ENCODE assay signal across 8 cellular contexts in the genomic region with DNA sequence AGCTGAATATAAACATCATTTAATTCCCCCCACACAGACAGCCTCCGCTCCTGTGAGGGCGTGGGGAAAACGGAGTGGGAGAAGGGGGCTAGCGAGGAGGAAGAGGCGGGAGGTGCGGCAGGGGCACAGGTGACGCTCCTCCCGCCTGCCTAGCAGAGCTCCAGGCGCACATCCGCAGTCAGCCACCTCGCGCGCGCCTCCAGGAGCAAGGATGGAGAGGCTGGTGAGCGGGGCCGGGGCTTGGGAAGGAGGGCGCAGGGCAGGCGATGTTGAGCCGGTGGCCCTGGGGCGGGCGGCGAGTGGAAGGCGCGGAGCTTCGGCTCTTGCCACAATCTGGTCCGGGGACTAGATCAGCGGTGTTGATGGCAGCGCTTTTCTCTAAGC. TPM values are rescaled to one million over a fixed set of nuclear protein-coding genes. Genes with fewer than 3 reads are reported as not detected.
DNase-seq lines count a peak whose midpoint lies in the region; ATAC-seq, FAIRE-seq and TF ChIP-seq lines count a peak whose summit lies in the region.

A gene with protein sequence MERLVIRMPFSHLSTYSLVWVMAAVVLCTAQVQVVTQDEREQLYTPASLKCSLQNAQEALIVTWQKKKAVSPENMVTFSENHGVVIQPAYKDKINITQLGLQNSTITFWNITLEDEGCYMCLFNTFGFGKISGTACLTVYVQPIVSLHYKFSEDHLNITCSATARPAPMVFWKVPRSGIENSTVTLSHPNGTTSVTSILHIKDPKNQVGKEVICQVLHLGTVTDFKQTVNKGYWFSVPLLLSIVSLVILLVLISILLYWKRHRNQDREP (plus strand): TSS at position 155 of the 384 bp plus-strand sequence. CDS start 57 bp downstream, at position 212.

- no peak for TF ChIP-seq CTCF in A549 (IDR thresholded peaks at IDR 0.05)
- no peak for TF ChIP-seq CTCF in activated B cell treated with CpG ODN at 0.5 μM for 24 hours (IDR thresholded peaks at IDR 0.05)
- TF ChIP-seq CTCF in kidney (IDR thresholded peaks at IDR 0.05; ENCODE audit: borderline replicate concordance, extremely low read depth, insufficient read depth): no peak

- no peaks in the 10 kb centered on the region for H3K27me3 Mint-ChIP-seq in activated B cell treated with CpG ODN at 0.5 μM for 24 hours

- TF ChIP-seq POLR2A in A549 (IDR thresholded peaks at IDR 0.05; ENCODE audit: low read length) (no peak), GM19099 (IDR thresholded peaks at IDR 0.05; ENCODE audit: extremely low read depth, insufficient read length, low read depth) (peak; percentile 64)

- no peaks in the 10 kb centered on the region; the same call in 2 of the 3 replicates for H3K9me3 ChIP-seq in A549
- H3K9me3 ChIP-seq in kidney (ENCODE audit: control insufficient read depth in 1 of 2, low read length in 2 of 2): no peaks in the 10 kb centered on the region

- no peak within 1 kb of the TSS for H3K27ac ChIP-seq in A549
- H3K27ac ChIP-seq in caudate nucleus (ENCODE audit: low read depth, low read length): peak within 1 kb of the TSS; percentile 94
- peak within 1 kb of the TSS; percentile 55 to 67 for H3K27ac ChIP-seq in kidney (ENCODE audit: low read depth in 2 of 2, low read length in 2 of 2)

- ATAC-seq in A549 (peak; percentile 63 to 83; a peak in 4 of 6 replicates), activated B cell treated with CpG ODN at 0.5 μM for 24 hours (ENCODE audit: low read depth) (peak; percentile 77)

- in situ Hi-C loops in KBM-7 (cut with MboI; ENCODE audit: low pct_unique_long_range_greater_than_20kb, low sequenced_read_pairs): loop anchor here (25.0 kb wide), 1 partner anchor 179 kb away; no protein-coding TSS in a partner anchor

- CTCF ChIA-PET in A549 (lab: Yijun Ruan, JAX) (interaction anchor here (0.7 to 1.3 kb wide), 4 partner anchors 20 to 307 kb away, joined by 3 to 4 read pairs (median 3); a partner anchor contains a TSS), activated B cell treated with CpG ODN at 0.5 μM for 24 hours (lab: Charles Lee) (interaction anchor here (0.6 to 3.7 kb wide), 12 partner anchors 9 to 221 kb away, joined by 3 to 15 read pairs (median 6); a partner anchor contains a TSS)

- peak within 1 kb of the TSS; percentile 94 for H3K27ac Mint-ChIP-seq in activated B cell treated with CpG ODN at 0.5 μM for 24 hours

- TF ChIP-seq EP300 in A549 (IDR thresholded peaks at IDR 0.05): no peak

- DNase-seq in A549 (ENCODE audit: low read depth in 1 of 2, low spot score in 1 of 2): no peak
- peak; percentile 28 for DNase-seq in KBM-7
- peak; percentile 45 for DNase-seq in activated B cell treated with CpG ODN at 0.5 μM for 24 hours
- peak in 56 of 61 donors; percentile 6 to 87 (median 69) for DNase-seq in caudate nucleus (lab: John Stamatoyannopoulos, UW)
- DNase-seq in kidney: peak; percentile 86
- peak in 3 of 4 experiments; percentile 12 to 58 (median 40) for DNase-seq in stimulated activated CD4-positive, alpha-beta T cell treated with anti-CD3 and anti-CD28 coated beads, Interleukin-1b, Interleukin-23, amount 100 ng/mL, for 24 hours (ENCODE audit: low read depth in 4 of 4, low spot score in 1 of 4)
- no peak for DNase-seq in NCI-H446 (lab: John Stamatoyannopoulos, UW)

- POLR2A ChIA-PET in A549 (lab: Yijun Ruan, JAX) (no interaction called here), activated B cell treated with CpG ODN at 0.5 μM for 24 hours (lab: Charles Lee) (interaction anchor here (0.6 to 5.5 kb wide), 30 partner anchors 9 to 686 kb away, joined by 3 to 137 read pairs (median 4); a partner anchor contains a TSS)

- peak within 1 kb of the TSS; percentile 83 for H3K4me2 ChIP-seq in A549

- H3K4me1 Mint-ChIP-seq in activated B cell treated with CpG ODN at 0.5 μM for 24 hours: peaks cover 59% of the 10 kb centered on the region

- H3K9ac ChIP-seq in kidney (ENCODE audit: low read length in 2 of 2): peak within 1 kb of the TSS; percentile 29 to 55

- peaks cover 28% of the 10 kb centered on the region for H3K36me3 Mint-ChIP-seq in activated B cell treated with CpG ODN at 0.5 μM for 24 hours (ENCODE audit: low read depth)

- WGBS in A549 (ENCODE audit: missing lambda C conversion rate): 17% methylated on average over 23 of the region's 28 CpGs

- intact Hi-C loops in activated B cell treated with CpG ODN at 0.5 μM for 24 hours (cut with micrococcal nuclease): no loop called here
- intact Hi-C loops in kidney (cut with DNase I): no loop called here

- FAIRE-seq in A549 (lab: Jason Lieb, UNC) (no peak), kidney (lab: Jason Lieb, UNC) (no peak)

- TF ChIP-seq RAD21 in A549 (conservative IDR thresholded peaks at IDR 0.05 in 1 of 2, IDR thresholded peaks at IDR 0.05 in 1 of 2): no peak

- H3K4me3 Mint-ChIP-seq in activated B cell treated with CpG ODN at 0.5 μM for 24 hours: peak within 1 kb of the TSS; percentile 94

- H3K9me3 Mint-ChIP-seq in activated B cell treated with CpG ODN at 0.5 μM for 24 hours: no peaks in the 10 kb centered on the region

- H3K4me3 ChIP-seq in A549: peak within 1 kb of the TSS; percentile 31; the same call in 2 of the 3 replicates
- peak within 1 kb of the TSS; percentile 69 for H3K4me3 ChIP-seq in kidney (ENCODE audit: low read length in 2 of 2)

- no peaks in the 10 kb centered on the region for H3K4me1 ChIP-seq in A549
- peaks cover 0 to 2% of the 10 kb centered on the region in 2 donors for H3K4me1 ChIP-seq in kidney (ENCODE audit: control insufficient read depth in 1 of 2, insufficient read depth in 1 of 2, low read depth in 1 of 2, low read length in 2 of 2)

- no peaks in the 10 kb centered on the region for H3K36me3 ChIP-seq in kidney (ENCODE audit: control insufficient read depth in 1 of 2, insufficient read depth in 2 of 2, low read length in 2 of 2)

TF ChIP-seq in A549, 52 proteins besides CTCF, POLR2A, EP300 and RAD21:
- TF ChIP-seq, protein P1, sequence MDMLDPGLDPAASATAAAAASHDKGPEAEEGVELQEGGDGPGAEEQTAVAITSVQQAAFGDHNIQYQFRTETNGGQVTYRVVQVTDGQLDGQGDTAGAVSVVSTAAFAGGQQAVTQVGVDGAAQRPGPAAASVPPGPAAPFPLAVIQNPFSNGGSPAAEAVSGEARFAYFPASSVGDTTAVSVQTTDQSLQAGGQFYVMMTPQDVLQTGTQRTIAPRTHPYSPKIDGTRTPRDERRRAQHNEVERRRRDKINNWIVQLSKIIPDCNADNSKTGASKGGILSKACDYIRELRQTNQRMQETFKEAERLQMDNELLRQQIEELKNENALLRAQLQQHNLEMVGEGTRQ (IDR thresholded peaks at IDR 0.05): no peak
- TF ChIP-seq, protein P2, sequence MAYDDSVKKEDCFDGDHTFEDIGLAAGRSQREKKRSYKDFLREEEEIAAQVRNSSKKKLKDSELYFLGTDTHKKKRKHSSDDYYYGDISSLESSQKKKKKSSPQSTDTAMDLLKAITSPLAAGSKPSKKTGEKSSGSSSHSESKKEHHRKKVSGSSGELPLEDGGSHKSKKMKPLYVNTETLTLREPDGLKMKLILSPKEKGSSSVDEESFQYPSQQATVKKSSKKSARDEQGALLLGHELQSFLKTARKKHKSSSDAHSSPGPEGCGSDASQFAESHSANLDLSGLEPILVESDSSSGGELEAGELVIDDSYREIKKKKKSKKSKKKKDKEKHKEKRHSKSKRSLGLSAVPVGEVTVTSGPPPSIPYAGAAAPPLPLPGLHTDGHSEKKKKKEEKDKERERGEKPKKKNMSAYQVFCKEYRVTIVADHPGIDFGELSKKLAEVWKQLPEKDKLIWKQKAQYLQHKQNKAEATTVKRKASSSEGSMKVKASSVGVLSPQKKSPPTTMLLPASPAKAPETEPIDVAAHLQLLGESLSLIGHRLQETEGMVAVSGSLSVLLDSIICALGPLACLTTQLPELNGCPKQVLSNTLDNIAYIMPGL (CRISPR knock-in tag; IDR thresholded peaks at IDR 0.05; ENCODE audit: borderline replicate concordance): no peak
- no peak for TF ChIP-seq HOXA7 (CRISPR knock-in tag; IDR thresholded peaks at IDR 0.05)
- no peak for TF ChIP-seq SMC3 (IDR thresholded peaks at IDR 0.05)
- TF ChIP-seq, protein P3, sequence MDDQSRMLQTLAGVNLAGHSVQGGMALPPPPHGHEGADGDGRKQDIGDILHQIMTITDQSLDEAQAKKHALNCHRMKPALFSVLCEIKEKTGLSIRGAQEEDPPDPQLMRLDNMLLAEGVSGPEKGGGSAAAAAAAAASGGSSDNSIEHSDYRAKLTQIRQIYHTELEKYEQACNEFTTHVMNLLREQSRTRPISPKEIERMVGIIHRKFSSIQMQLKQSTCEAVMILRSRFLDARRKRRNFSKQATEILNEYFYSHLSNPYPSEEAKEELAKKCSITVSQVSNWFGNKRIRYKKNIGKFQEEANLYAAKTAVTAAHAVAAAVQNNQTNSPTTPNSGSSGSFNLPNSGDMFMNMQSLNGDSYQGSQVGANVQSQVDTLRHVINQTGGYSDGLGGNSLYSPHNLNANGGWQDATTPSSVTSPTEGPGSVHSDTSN (IDR thresholded peaks at IDR 0.05): no peak
- TF ChIP-seq ZSCAN20 (CRISPR knock-in tag; IDR thresholded peaks at IDR 0.05): no peak
- TF ChIP-seq, protein P4, sequence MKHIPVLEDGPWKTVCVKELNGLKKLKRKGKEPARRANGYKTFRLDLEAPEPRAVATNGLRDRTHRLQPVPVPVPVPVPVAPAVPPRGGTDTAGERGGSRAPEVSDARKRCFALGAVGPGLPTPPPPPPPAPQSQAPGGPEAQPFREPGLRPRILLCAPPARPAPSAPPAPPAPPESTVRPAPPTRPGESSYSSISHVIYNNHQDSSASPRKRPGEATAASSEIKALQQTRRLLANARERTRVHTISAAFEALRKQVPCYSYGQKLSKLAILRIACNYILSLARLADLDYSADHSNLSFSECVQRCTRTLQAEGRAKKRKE (CRISPR knock-in tag; IDR thresholded peaks at IDR 0.05; ENCODE audit: low read depth): no peak
- TF ChIP-seq ZC3H11A (IDR thresholded peaks at IDR 0.05): no peak
- TF ChIP-seq TFCP2L1 (CRISPR knock-in tag; IDR thresholded peaks at IDR 0.05): no peak

RNA-seq across cellular contexts. Expression of the gene that starts here (rescaled TPM):
- polyA plus RNA-seq in A549 (2011; rRNA removed): not detected in 2 replicates
- not detected in 2 replicates for polyA plus RNA-seq in A549 (2012; cell fraction: cytosol; rRNA removed)
- not detected in 2 replicates for polyA plus RNA-seq in A549 (2012; cell fraction: nucleus; rRNA removed)
- polyA plus RNA-seq in A549 (2017; fragmentation: RNase III; extraction: RNeasy Plus Mini Kit Qiagen cat#74134 plus additional on column Dnase treatment): not detected in 3 replicates
- not detected in 2 replicates for polyA minus RNA-seq in A549 (2011; rRNA and poly(A)+ RNA removed)
- total RNA-seq in activated B cell treated with CpG ODN at 0.5 μM for 24 hours: 19.0 and 19.4 TPM in 2 replicates
- 16.8 TPM for total RNA-seq in kidney
- polyA plus RNA-seq in kidney (ENCODE audit: insufficient read depth, low read depth, low replicate concordance): 8.5 TPM

Comparison
In these comparisons a context has a peak if more than half of its experiments do, and no peak if none do; other contexts are left out.
1. Peak in ATAC-seq, H3K4me3 ChIP-seq and H3K4me2 ChIP-seq in A549; RNA of the gene not detected or under 1 TPM.
2. DNase-seq: peak in KBM-7 (single experiment), activated B cell treated with CpG ODN at 0.5 μM for 24 hours (single experiment), caudate nucleus (56 of 61), kidney (single experiment) and stimulated activated CD4-positive, alpha-beta T cell treated with anti-CD3 and anti-CD28 coated beads, Interleukin-1b, Interleukin-23, amount 100 ng/mL, for 24 hours (3 of 4); none in A549 (0 of 2) and NCI-H446 (0 of 2).
3. H3K27ac ChIP-seq: peak in caudate nucleus (single experiment) and kidney (2 of 2); none in A549 (0 of 2).